8 cellular contexts compared by ENCODE assay signal in the genomic region with DNA sequence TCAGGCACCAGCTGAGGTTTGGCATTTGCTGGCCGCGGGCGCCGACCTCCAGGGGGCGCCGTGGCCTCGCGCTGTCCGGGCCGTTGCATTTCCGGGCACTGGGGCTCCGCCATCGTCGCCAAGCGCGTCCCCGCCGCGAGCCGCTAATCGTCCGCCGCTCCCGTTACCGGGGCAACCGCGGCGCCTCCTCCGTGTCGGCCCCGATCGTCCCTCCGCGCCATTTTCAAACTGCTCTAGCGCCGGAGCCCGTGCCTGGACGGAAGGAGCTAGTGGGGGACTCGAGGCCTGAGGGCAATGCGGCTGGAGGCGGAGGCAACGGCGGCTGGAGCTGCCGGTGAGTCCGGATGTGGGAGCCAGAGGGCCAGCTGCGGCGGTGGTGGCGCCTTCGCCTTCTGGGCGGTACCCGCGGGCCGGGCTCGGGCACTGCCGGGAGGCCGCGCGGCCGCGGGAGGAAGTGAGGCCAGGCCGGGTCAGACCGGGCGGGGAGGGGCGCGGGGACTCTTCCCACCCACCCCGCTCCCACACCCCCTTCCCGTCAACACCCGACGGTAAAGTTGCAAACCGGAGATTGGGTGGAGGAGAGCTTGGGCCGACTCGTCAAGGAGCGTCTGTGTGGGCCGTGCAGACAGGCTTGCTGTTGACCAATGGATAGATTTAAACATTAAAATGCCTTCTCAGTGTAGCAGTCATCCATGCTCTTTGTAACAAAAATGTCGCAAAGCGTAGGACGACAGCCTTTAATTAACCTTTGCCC.
DNase-seq lines count a peak whose midpoint lies in the region; ATAC-seq and TF ChIP-seq lines count a peak whose summit lies in the region.

A gene with protein sequence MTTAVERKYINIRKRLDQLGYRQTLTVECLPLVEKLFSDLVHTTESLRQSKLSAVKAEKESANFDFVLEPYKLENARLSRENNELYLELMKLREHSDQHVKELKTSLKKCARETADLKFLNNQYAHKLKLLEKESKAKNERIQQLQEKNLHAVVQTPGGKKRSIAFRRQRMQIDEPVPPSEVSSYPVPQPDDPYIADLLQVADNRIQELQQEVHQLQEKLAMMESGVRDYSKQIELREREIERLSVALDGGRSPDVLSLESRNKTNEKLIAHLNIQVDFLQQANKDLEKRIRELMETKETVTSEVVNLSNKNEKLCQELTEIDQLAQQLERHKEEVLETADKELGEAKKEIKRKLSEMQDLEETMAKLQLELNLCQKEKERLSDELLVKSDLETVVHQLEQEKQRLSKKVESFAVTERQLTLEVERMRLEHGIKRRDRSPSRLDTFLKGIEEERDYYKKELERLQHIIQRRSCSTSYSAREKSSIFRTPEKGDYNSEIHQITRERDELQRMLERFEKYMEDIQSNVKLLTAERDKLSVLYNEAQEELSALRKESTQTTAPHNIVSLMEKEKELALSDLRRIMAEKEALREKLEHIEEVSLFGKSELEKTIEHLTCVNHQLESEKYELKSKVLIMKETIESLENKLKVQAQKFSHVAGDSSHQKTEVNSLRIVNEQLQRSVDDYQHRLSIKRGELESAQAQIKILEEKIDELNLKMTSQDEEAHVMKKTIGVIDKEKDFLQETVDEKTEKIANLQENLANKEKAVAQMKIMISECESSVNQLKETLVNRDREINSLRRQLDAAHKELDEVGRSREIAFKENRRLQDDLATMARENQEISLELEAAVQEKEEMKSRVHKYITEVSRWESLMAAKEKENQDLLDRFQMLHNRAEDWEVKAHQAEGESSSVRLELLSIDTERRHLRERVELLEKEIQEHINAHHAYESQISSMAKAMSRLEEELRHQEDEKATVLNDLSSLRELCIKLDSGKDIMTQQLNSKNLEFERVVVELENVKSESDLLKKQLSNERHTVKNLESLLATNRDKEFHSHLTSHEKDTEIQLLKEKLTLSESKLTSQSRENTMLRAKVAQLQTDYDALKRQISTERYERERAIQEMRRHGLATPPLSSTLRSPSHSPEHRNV (plus strand): TSS at position 220 of the 754 bp plus-strand sequence. CDS start 3,186 bp downstream, outside the sequence.

- H3K4me1 ChIP-seq in iPS-20b (ENCODE audit: insufficient read depth, low read length), result peaks cover 19% of the 10 kb centered on the region

- no peaks in the 10 kb centered on the region for H3K27me3 ChIP-seq in iPS-20b (ENCODE audit: insufficient read depth, low read length)

- in situ Hi-C loops in T47D (cut with HindIII; ENCODE audit: low pct_unique_long_range_greater_than_20kb, low sequenced_read_pairs), result no loop called here

- TF ChIP-seq CTCF in AG09309 (IDR thresholded peaks at IDR 0.05; ENCODE audit: control insufficient read depth, insufficient read depth, low read depth, low read length, missing control alignments) (peak; percentile 84), VCaP (conservative IDR thresholded peaks at IDR 0.05) (peak; percentile 97)

- peaks cover 18% of the 10 kb centered on the region for H3K36me3 ChIP-seq in iPS-20b (ENCODE audit: insufficient read depth, low read depth, low read length)

- peak within 1 kb of the TSS; percentile 87 for H3K9ac ChIP-seq in iPS-20b (ENCODE audit: low read depth, low read length)

- ATAC-seq in GM18909 (IDR thresholded peaks at IDR 0.05; ENCODE audit: poor library complexity, unreplicated experiment) (peak; percentile 74), HG03159 (IDR thresholded peaks at IDR 0.05; ENCODE audit: unreplicated experiment) (peak; percentile 76)

- peak; percentile 66 for DNase-seq in AG09309 (ENCODE audit: low read depth)
- DNase-seq in NCI-H2196 treated with DMSO at 0.1 percent for 48 hours (lab: John Stamatoyannopoulos, UW; ENCODE audit: unreplicated experiment), result peak; percentile 51
- DNase-seq in T47D (ENCODE audit: low read depth in 1 of 2, low spot score in 1 of 2), result peak; percentile 58 to 90

- H3K27ac ChIP-seq in VCaP (peak within 1 kb of the TSS; percentile 82), iPS-20b (ENCODE audit: low read length) (peak within 1 kb of the TSS; percentile 68), skin epidermis (peak within 1 kb of the TSS; percentile 78 to 98 (median 91))

- H3K9me3 ChIP-seq in iPS-20b (ENCODE audit: insufficient read depth, low read depth, low read length), result no peaks in the 10 kb centered on the region

- H3K4me3 ChIP-seq in AG09309 (ENCODE audit: control insufficient read depth, low read depth, low read length), result peak within 1 kb of the TSS; percentile 57
- peak within 1 kb of the TSS; percentile 92 for H3K4me3 ChIP-seq in iPS-20b (ENCODE audit: low read length)
- H3K4me3 ChIP-seq in skin epidermis, result peak within 1 kb of the TSS; percentile 67 to 94 (median 84)

Comparison
In these comparisons a context has a peak if more than half of its experiments do, and no peak if none do; other contexts are left out.
1. Peak in every context shown above with its lines: DNase-seq, ATAC-seq, H3K4me3 ChIP-seq and H3K27ac ChIP-seq.